ENCODE assay signal across 8 cellular contexts in the genomic region with DNA sequence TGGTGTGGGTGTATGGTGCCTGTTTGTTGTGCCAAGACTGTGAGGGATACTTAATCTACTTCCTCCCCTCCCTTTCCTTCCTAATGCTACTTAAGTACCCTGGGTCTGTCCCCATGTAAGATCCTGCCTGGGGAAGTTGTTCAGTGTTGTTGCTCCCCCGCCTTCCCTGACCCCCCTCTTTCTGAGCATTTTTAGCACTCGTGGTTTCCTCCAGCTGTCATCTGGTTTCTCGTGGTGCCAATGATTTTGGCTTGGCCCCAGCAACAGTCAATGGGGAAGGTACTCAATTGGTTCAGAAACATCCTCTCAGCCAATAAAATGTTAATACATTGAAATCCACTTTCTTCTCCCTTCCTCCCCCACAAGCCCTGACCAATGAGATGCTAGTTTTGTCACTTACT. TPM values are rescaled to one million over a fixed set of nuclear protein-coding genes. Genes with fewer than 3 reads are reported as not detected.
DNase-seq lines count a peak whose midpoint lies in the region; ATAC-seq and TF ChIP-seq lines count a peak whose summit lies in the region.

No MANE protein-coding gene starts in this region.

- H3K36me3 ChIP-seq in tibial artery, result no peaks in the 10 kb centered on the region

- H3K9me3 Mint-ChIP-seq in naive thymus-derived CD8-positive, alpha-beta T cell, result no peaks in the 10 kb centered on the region

- no peaks in the 10 kb centered on the region for H3K27me3 Mint-ChIP-seq in naive thymus-derived CD8-positive, alpha-beta T cell

- H3K9me3 ChIP-seq in tibial artery, result no peaks in the 10 kb centered on the region

- no peaks in the 10 kb centered on the region for H3K27me3 ChIP-seq in tibial artery

- peak; percentile 72 to 89 for ATAC-seq in naive thymus-derived CD8-positive, alpha-beta T cell

- H3K4me3 Mint-ChIP-seq in naive thymus-derived CD8-positive, alpha-beta T cell, result peak overlapping the region; percentile 74 to 91 (median 88)

- intact Hi-C loops in tibial artery (cut with DNase I; ENCODE audit: low total_unique reads), result no loop called here

- DNase-seq in GM12864 (ENCODE audit: low read depth) (peak; percentile 97), H4 (ENCODE audit: low spot score) (peak; percentile 32), MV-4-11 (lab: John Stamatoyannopoulos, UW) (peak; percentile 99), dermis blood vessel endothelial cell (peak; percentile 98), tibial artery (peak; percentile 85 to 86), NCI-H1930 (lab: John Stamatoyannopoulos, UW) (no peak)
- DNase-seq in activated CD4-positive, alpha-beta T cell treated with anti-CD3 and anti-CD28 coated beads for 4 hours, result peak; percentile 61 to 63
- peak; percentile 50 to 92 (median 83) for DNase-seq in naive thymus-derived CD8-positive, alpha-beta T cell

- H3K4me1 Mint-ChIP-seq in naive thymus-derived CD8-positive, alpha-beta T cell, result peaks cover 44 to 88% (median 82%) of the 10 kb centered on the region in 4 donors

- peak overlapping the region in 1 of 2 donors; percentile 44 for H3K27ac ChIP-seq in tibial artery

- TF ChIP-seq CTCF in GM12864 (IDR thresholded peaks at IDR 0.05; ENCODE audit: low read depth, low read length, missing control alignments) (no peak), tibial artery (IDR thresholded peaks at IDR 0.05) (no peak)

- H3K27ac Mint-ChIP-seq in naive thymus-derived CD8-positive, alpha-beta T cell, result peak overlapping the region; percentile 89 to 100 (median 94)

- POLR2A ChIA-PET in naive thymus-derived CD8-positive, alpha-beta T cell (lab: Charles Lee), result interaction anchor here (0.6 to 3.9 kb wide), 10 partner anchors 9 to 133 kb away, joined by 3 to 27 read pairs (median 5); partner anchors contain the start of genes ARHGAP30, B4GALT3, NDUFS2 and PPOX

- no peak overlapping the region for H3K4me3 ChIP-seq in GM12864 (ENCODE audit: low read depth, low read length)
- H3K4me3 ChIP-seq in tibial artery, result no peak overlapping the region

- H3K4me1 ChIP-seq in tibial artery, result peaks cover 0 to 13% (median 6%) of the 10 kb centered on the region in 4 donors

- no peaks in the 10 kb centered on the region for H3K36me3 Mint-ChIP-seq in naive thymus-derived CD8-positive, alpha-beta T cell

RNA-seq across cellular contexts. Expression of gene B4GALT3, which starts 8.0 kb away (rescaled TPM):
- 28.0 and 38.0 TPM in 2 replicates for total RNA-seq in H4 (2014; rRNA removed; shearing (Covaris generic))
- 24.8 and 44.1 TPM in 2 replicates for total RNA-seq in dermis blood vessel endothelial cell
- 10 to 100 TPM; 81.0 to 97.4 TPM for total RNA-seq in naive thymus-derived CD8-positive, alpha-beta T cell
- 10 to 100 TPM; 35.4 to 49.9 (median 37.6) TPM for polyA plus RNA-seq in naive thymus-derived CD8-positive, alpha-beta T cell

RNA-seq across cellular contexts. Expression of gene ADAMTS4, which starts 13.6 kb away (rescaled TPM):
- not detected in 2 replicates for total RNA-seq in H4 (2014; rRNA removed; shearing (Covaris generic))
- 19.7 and 38.9 TPM in 2 replicates for total RNA-seq in dermis blood vessel endothelial cell
- 1 to 10 TPM; 4.8 to 7.0 TPM for total RNA-seq in naive thymus-derived CD8-positive, alpha-beta T cell
- polyA plus RNA-seq in naive thymus-derived CD8-positive, alpha-beta T cell, result under 1 TPM; 0.07 to 0.34 (median 0.22) TPM

RNA-seq across cellular contexts. Expression of gene NDUFS2, which starts 16.9 kb away (rescaled TPM):
- 101 and 120 TPM in 2 replicates for total RNA-seq in H4 (2014; rRNA removed; shearing (Covaris generic))
- 154 and 208 TPM in 2 replicates for total RNA-seq in dermis blood vessel endothelial cell
- 100 to 1,000 TPM; 126 to 127 TPM for total RNA-seq in naive thymus-derived CD8-positive, alpha-beta T cell
- polyA plus RNA-seq in naive thymus-derived CD8-positive, alpha-beta T cell, result 100 to 1,000 TPM in 1 of 3 donors, 10 to 100 TPM in 2; 78.6 to 106 (median 95.4) TPM

RNA-seq across cellular contexts. Expression of gene PPOX, which starts 19.1 kb away (rescaled TPM):
- 9.2 and 13.9 TPM in 2 replicates for total RNA-seq in H4 (2014; rRNA removed; shearing (Covaris generic))
- total RNA-seq in dermis blood vessel endothelial cell, result 14.9 and 18.0 TPM in 2 replicates
- 10 to 100 TPM; 76.2 to 82.1 TPM for total RNA-seq in naive thymus-derived CD8-positive, alpha-beta T cell
- polyA plus RNA-seq in naive thymus-derived CD8-positive, alpha-beta T cell, result 10 to 100 TPM; 12.0 to 17.8 (median 15.7) TPM

RNA-seq across cellular contexts. Expression of gene USP21, which starts 26.0 kb away (rescaled TPM):
- total RNA-seq in H4 (2014; rRNA removed; shearing (Covaris generic)), result 5.8 and 6.9 TPM in 2 replicates
- 5.4 and 12.8 TPM in 2 replicates for total RNA-seq in dermis blood vessel endothelial cell
- 10 to 100 TPM; 59.2 to 63.8 TPM for total RNA-seq in naive thymus-derived CD8-positive, alpha-beta T cell
- polyA plus RNA-seq in naive thymus-derived CD8-positive, alpha-beta T cell, result 10 to 100 TPM; 13.8 to 31.4 (median 14.6) TPM

Comparison
In these comparisons a context has a peak if more than half of its experiments do, and no peak if none do; other contexts are left out.
1. DNase-seq: peak in GM12864 (single experiment), H4 (single experiment), MV-4-11 (single experiment), activated CD4-positive, alpha-beta T cell treated with anti-CD3 and anti-CD28 coated beads for 4 hours (2 of 2), dermis blood vessel endothelial cell (single experiment), naive thymus-derived CD8-positive, alpha-beta T cell (10 of 10) and tibial artery (2 of 2); none in NCI-H1930 (0 of 2).